17 cellular contexts compared by ENCODE assay signal in the genomic region with DNA sequence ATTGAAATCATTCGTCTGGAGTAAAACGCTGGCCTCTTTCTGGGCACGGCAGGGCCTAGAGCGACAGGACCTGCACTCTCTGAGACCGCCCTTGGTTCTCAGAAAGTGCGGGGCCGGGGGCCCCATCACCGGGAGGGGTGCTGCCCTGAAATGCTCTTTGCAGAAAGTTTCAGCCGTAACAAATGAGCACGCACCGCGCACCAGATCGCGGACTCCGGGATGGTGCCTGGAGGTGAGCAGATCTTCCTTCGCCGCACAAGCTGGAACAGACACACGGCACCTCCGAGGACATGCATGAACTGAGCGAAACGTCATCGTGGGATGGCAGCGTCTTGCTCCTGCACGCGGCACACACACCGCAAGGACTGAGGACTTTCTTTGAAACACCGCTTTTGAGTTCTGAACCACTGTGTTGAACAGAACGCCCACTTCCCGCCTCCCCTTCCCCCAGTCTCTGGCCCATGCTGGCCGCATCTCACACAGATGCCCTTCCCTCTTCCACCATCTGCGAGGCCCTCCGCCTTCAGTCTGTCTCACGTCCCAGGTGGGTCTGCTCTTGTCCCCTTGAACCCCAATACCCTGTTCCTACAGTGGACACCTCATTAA.
DNase-seq lines count a peak whose midpoint lies in the region; ATAC-seq and TF ChIP-seq lines count a peak whose summit lies in the region.
"Had no signal": no experiment of that assay in that cellular context is flagged by ENCODE, and none has a peak within 500 bp of the region (broad histone marks: within the 10 kb centered on the region; RNA-seq: fewer than 3 reads in every experiment).

No MANE protein-coding gene starts in this region.

- TF ChIP-seq POLR2A in heart left ventricle (IDR thresholded peaks at IDR 0.05): no peak

- peaks cover 0 to 8% (median 0%) of the 10 kb centered on the region in 9 donors for H3K27me3 ChIP-seq in heart left ventricle

- DNase-seq in heart left ventricle: no peak
- no peak for DNase-seq in left cardiac atrium
- peak; percentile 16 for DNase-seq in islet precursor cell
- no peak for DNase-seq in sciatic nerve (ENCODE audit: low spot score)
- DNase-seq in midbrain (lab: John Stamatoyannopoulos, UW): no peak
- no peak for DNase-seq in NK-92 (lab: John Stamatoyannopoulos, UW; ENCODE audit: unreplicated experiment)
- DNase-seq in NCI-H1417 treated with DMSO at 0.1 percent for 48 hours (lab: John Stamatoyannopoulos, UW): no peak
- DNase-seq: CD8-positive, alpha-beta T cell; GDM1; KBM-7; NCI-H146; NCI-H2081; NCI-H748 treated with DMSO at 0.1 percent for 48 hours; PC-3 had no signal

- peak overlapping the region in 10 of 12 donors; percentile 32 to 74 (median 61) for H3K27ac ChIP-seq in heart left ventricle
- H3K27ac ChIP-seq: RWPE1 had no signal

- TF ChIP-seq CTCF in heart left ventricle (IDR thresholded peaks at IDR 0.05): no peak

- H3K9me3 ChIP-seq in heart left ventricle: no peaks in the 10 kb centered on the region

- no peaks in the 10 kb centered on the region for H3K36me3 ChIP-seq in heart left ventricle

- H3K4me3 ChIP-seq in heart left ventricle: no peak overlapping the region
- H3K4me3 ChIP-seq: GM12878 had no signal

- intact Hi-C loops in heart left ventricle (cut with DNase I): loop anchor here in 1 of 10 donors (5.0 kb wide), 1 partner anchor 94 kb away; no protein-coding TSS in a partner anchor
- intact Hi-C loops in left cardiac atrium (cut with DNase I): no loop called here
- intact Hi-C loops in sciatic nerve (cut with DNase I): no loop called here

- H3K4me1 ChIP-seq in heart left ventricle: peaks cover 0 to 36% (median 10%) of the 10 kb centered on the region in 12 donors

- peak in 1 of 4 donors; percentile 2 for ATAC-seq in heart left ventricle
- ATAC-seq in left cardiac atrium: no peak
- ATAC-seq in sciatic nerve: peak; percentile 2
- ATAC-seq in HG03280 (IDR thresholded peaks at IDR 0.05; ENCODE audit: unreplicated experiment): no peak
- ATAC-seq: CD8-positive, alpha-beta T cell; GM12878; PC-3 had no signal

- WGBS in heart left ventricle, 4 donors: 89 to 96% (median 89%) methylated on average over 25 to 33 of the region's 33 CpGs
